ENCODE assay signal across 1 cellular context in genomic region chr12:121060149-121061001, GRCh38.
A peak's percentile ranks its signal among the peaks of the same experiment; 100 is the strongest.
TF ChIP-seq lines count a peak whose summit lies in the region.

No MANE protein-coding gene starts in this region.

TF ChIP-seq in H1, 55 proteins besides CTCF, POLR2A, EP300 and RAD21:
- TF ChIP-seq TAF1 (IDR thresholded peaks at IDR 0.05; ENCODE audit: low read depth, low read length) = 0 out of 2 replicates have a peak, but pooled peaks have one; percentile 11
- no peak for TF ChIP-seq EGR1 (IDR thresholded peaks at IDR 0.05; ENCODE audit: borderline replicate concordance, low read depth, low read length)
- TF ChIP-seq RBBP5 (IDR thresholded peaks at IDR 0.05; ENCODE audit: borderline replicate concordance, low read depth, low read length) = peak; percentile 64; the same call in 1 of the 2 replicates
- TF ChIP-seq SP2 (IDR thresholded peaks at IDR 0.05; ENCODE audit: low read length) = no peak
- TF ChIP-seq CHD7 (IDR thresholded peaks at IDR 0.05; ENCODE audit: insufficient replicate concordance, low read length) = no peak
